ENCODE assay signal across 14 cellular contexts in the genomic region with DNA sequence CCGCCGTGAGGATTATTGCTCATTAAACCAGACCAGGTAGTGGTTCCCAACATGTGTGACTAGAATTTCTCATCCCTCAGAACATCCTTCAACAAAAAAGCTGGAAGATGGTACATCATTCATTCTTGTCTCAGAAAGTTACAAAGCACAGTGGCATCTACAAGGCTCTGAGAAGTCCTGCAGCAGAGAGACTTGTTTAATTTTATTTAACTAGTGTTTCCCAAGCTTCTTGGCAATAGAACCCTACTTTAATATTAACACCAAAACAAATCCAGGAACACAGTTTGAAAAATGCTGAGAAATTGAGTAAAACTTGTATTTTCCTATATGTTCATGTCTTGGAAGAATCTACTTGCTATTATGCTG. TPM values are rescaled to one million over a fixed set of nuclear protein-coding genes. Genes with fewer than 3 reads are reported as not detected.
DNase-seq lines count a peak whose midpoint lies in the region; ATAC-seq and TF ChIP-seq lines count a peak whose summit lies in the region.
"Had no signal": no experiment of that assay in that cellular context is flagged by ENCODE, and none has a peak within 500 bp of the region (broad histone marks: within the 10 kb centered on the region; RNA-seq: fewer than 3 reads in every experiment).

No MANE protein-coding gene starts in this region.

- no peaks in the 10 kb centered on the region for H3K36me3 ChIP-seq in DOHH2 (ENCODE audit: control insufficient read depth, low read length)
- H3K36me3 ChIP-seq: HAP-1 had no signal

- H3K4me3 ChIP-seq in DOHH2 (ENCODE audit: low read length) = 0 out of 2 replicates have a peak overlapping the region, but pooled peaks have one; percentile 3
- H3K4me3 ChIP-seq: HAP-1 had no signal

- H3K27me3 ChIP-seq in DOHH2 (ENCODE audit: control insufficient read depth, low read length) = no peaks in the 10 kb centered on the region

- no peak overlapping the region for H3K27ac ChIP-seq in DOHH2 (ENCODE audit: low read depth, low read length)
- H3K27ac ChIP-seq in caudate nucleus (ENCODE audit: low read depth, low read length) = no peak overlapping the region
- H3K27ac ChIP-seq: C4-2B had no signal

- no peak for DNase-seq in activated CD4-positive, alpha-beta T cell treated with anti-CD3 and anti-CD28 coated beads, Interleukin-2, amount 10 ng/mL, durations not matched to agents 24 days and 14 days
- no peak for DNase-seq in activated CD4-positive, alpha-beta T cell treated with anti-CD3 and anti-CD28 coated beads, Interleukin-2, amount 50 U/mL, for 4 hours
- no peak for DNase-seq in activated B cell treated with CpG ODN at 0.5 μM for 24 hours
- no peak for DNase-seq in memory B cell (ENCODE audit: low spot score in 2 of 2)
- DNase-seq in caudate nucleus (lab: John Stamatoyannopoulos, UW) = no peak
- no peak for DNase-seq in UCSD-AML1 (lab: John Stamatoyannopoulos, UW; ENCODE audit: unreplicated experiment)
- DNase-seq in NCI-H510A (lab: John Stamatoyannopoulos, UW) = no peak
- DNase-seq: GDM1, NCI-H1436 treated with DMSO at 0.1 percent for 48 hours, NCI-H2081 treated with DMSO at 0.1 percent for 48 hours had no signal

- H3K9me2 ChIP-seq in DOHH2 (replicated peaks; ENCODE audit: control insufficient read depth, low read length) = no peaks in the 10 kb centered on the region

- peak overlapping the region; percentile 26 for H3K4me2 ChIP-seq in DOHH2 (ENCODE audit: low read length)

- no peaks in the 10 kb centered on the region for H3K9me3 ChIP-seq in DOHH2 (ENCODE audit: control insufficient read depth, insufficient read depth, low read length)
- H3K9me3 ChIP-seq: HAP-1 had no signal

- H3K27me3 Mint-ChIP-seq in activated CD4-positive, alpha-beta T cell treated with anti-CD3 and anti-CD28 coated beads, Interleukin-2, amount 10 ng/mL, durations not matched to agents 24 days and 14 days = no peaks in the 10 kb centered on the region
- H3K27me3 Mint-ChIP-seq in activated B cell treated with CpG ODN at 0.5 μM for 24 hours = no peaks in the 10 kb centered on the region
- no peaks in the 10 kb centered on the region for H3K27me3 Mint-ChIP-seq in memory B cell

- no peak for TF ChIP-seq CTCF in DOHH2 (IDR thresholded peaks at IDR 0.05; ENCODE audit: low read depth, low read length, poor library complexity, severe bottlenecking)
- no peak for TF ChIP-seq CTCF in activated B cell treated with CpG ODN at 0.5 μM for 24 hours (IDR thresholded peaks at IDR 0.05)

- peaks cover 63% of the 10 kb centered on the region for H3K4me1 ChIP-seq in DOHH2 (ENCODE audit: control insufficient read depth, low read length)

- H3K36me3 Mint-ChIP-seq in activated CD4-positive, alpha-beta T cell treated with anti-CD3 and anti-CD28 coated beads, Interleukin-2, amount 10 ng/mL, durations not matched to agents 24 days and 14 days (ENCODE audit: low read depth) = peaks cover 24% of the 10 kb centered on the region
- H3K36me3 Mint-ChIP-seq in activated B cell treated with CpG ODN at 0.5 μM for 24 hours (ENCODE audit: low read depth) (peaks cover 28% of the 10 kb centered on the region), memory B cell (peaks cover 16% of the 10 kb centered on the region)

- no peaks in the 10 kb centered on the region for H4K20me1 ChIP-seq in DOHH2 (ENCODE audit: control insufficient read depth, insufficient read depth, low read depth, low read length)

- peaks cover 11% of the 10 kb centered on the region for H3F3A ChIP-seq in DOHH2 (ENCODE audit: control insufficient read depth, insufficient read depth)

- no peaks in the 10 kb centered on the region for H3K79me2 ChIP-seq in DOHH2 (ENCODE audit: control insufficient read depth, low read length)

- no peak for ATAC-seq in activated B cell treated with CpG ODN at 0.5 μM for 24 hours (ENCODE audit: low read depth)
- no peak for ATAC-seq in memory B cell (ENCODE audit: low read depth)
- ATAC-seq: Right ventricle myocardium inferior had no signal

- peaks cover 57% of the 10 kb centered on the region for H3K4me1 Mint-ChIP-seq in activated CD4-positive, alpha-beta T cell treated with anti-CD3 and anti-CD28 coated beads, Interleukin-2, amount 10 ng/mL, durations not matched to agents 24 days and 14 days
- H3K4me1 Mint-ChIP-seq in activated B cell treated with CpG ODN at 0.5 μM for 24 hours = peaks cover 59% of the 10 kb centered on the region
- H3K4me1 Mint-ChIP-seq in memory B cell = peaks cover 31% of the 10 kb centered on the region

- H3K4me3 Mint-ChIP-seq in activated CD4-positive, alpha-beta T cell treated with anti-CD3 and anti-CD28 coated beads, Interleukin-2, amount 10 ng/mL, durations not matched to agents 24 days and 14 days = peak overlapping the region; percentile 31
- H3K4me3 Mint-ChIP-seq in activated B cell treated with CpG ODN at 0.5 μM for 24 hours = no peak overlapping the region
- no peak overlapping the region for H3K4me3 Mint-ChIP-seq in memory B cell

- POLR2A ChIA-PET in activated B cell treated with CpG ODN at 0.5 μM for 24 hours (lab: Charles Lee) = interaction anchor here (0.5 to 1.0 kb wide), 2 partner anchors 15 to 113 kb away, joined by 3 to 4 read pairs; no protein-coding TSS in a partner anchor

- CTCF ChIA-PET in activated B cell treated with CpG ODN at 0.5 μM for 24 hours (lab: Charles Lee) = interaction anchor here (1.2 kb wide), 1 partner anchor 10 kb away, joined by 4 read pairs; no protein-coding TSS in a partner anchor

- H3K9me3 Mint-ChIP-seq in activated CD4-positive, alpha-beta T cell treated with anti-CD3 and anti-CD28 coated beads, Interleukin-2, amount 10 ng/mL, durations not matched to agents 24 days and 14 days = peaks cover 4% of the 10 kb centered on the region
- H3K9me3 Mint-ChIP-seq in activated B cell treated with CpG ODN at 0.5 μM for 24 hours (no peaks in the 10 kb centered on the region), memory B cell (no peaks in the 10 kb centered on the region)

- intact Hi-C loops in activated CD4-positive, alpha-beta T cell treated with anti-CD3 and anti-CD28 coated beads, Interleukin-2, amount 10 ng/mL, durations not matched to agents 24 days and 14 days (cut with micrococcal nuclease) = no loop called here
- intact Hi-C loops in activated B cell treated with CpG ODN at 0.5 μM for 24 hours (cut with micrococcal nuclease) = loop anchor here (10.0 kb wide), 1 partner anchor 562 kb away; no protein-coding TSS in a partner anchor

- H3K27ac Mint-ChIP-seq in activated CD4-positive, alpha-beta T cell treated with anti-CD3 and anti-CD28 coated beads, Interleukin-2, amount 10 ng/mL, durations not matched to agents 24 days and 14 days = peak overlapping the region; percentile 8
- H3K27ac Mint-ChIP-seq in activated B cell treated with CpG ODN at 0.5 μM for 24 hours (peak overlapping the region; percentile 98), memory B cell (peak overlapping the region; percentile 90)

RNA-seq across cellular contexts. Expression of a gene that starts 54.8 kb away (rescaled TPM):
- 15.0 and 16.0 TPM in 2 replicates for total RNA-seq in activated CD4-positive, alpha-beta T cell treated with anti-CD3 and anti-CD28 coated beads, Interleukin-2, amount 10 ng/mL, durations not matched to agents 24 days and 14 days
- total RNA-seq in activated B cell treated with CpG ODN at 0.5 μM for 24 hours = 27.0 and 30.9 TPM in 2 replicates

Comparison
In these comparisons a context has a peak if more than half of its experiments do, and no peak if none do; other contexts are left out.
1. H3K27ac Mint-ChIP-seq: peak in every context shown above with its lines; median percentile 98 in activated B cell treated with CpG ODN at 0.5 μM for 24 hours; 90 in memory B cell; 8 in activated CD4-positive, alpha-beta T cell treated with anti-CD3 and anti-CD28 coated beads, Interleukin-2, amount 10 ng/mL, durations not matched to agents 24 days and 14 days.